In the genomic region with DNA sequence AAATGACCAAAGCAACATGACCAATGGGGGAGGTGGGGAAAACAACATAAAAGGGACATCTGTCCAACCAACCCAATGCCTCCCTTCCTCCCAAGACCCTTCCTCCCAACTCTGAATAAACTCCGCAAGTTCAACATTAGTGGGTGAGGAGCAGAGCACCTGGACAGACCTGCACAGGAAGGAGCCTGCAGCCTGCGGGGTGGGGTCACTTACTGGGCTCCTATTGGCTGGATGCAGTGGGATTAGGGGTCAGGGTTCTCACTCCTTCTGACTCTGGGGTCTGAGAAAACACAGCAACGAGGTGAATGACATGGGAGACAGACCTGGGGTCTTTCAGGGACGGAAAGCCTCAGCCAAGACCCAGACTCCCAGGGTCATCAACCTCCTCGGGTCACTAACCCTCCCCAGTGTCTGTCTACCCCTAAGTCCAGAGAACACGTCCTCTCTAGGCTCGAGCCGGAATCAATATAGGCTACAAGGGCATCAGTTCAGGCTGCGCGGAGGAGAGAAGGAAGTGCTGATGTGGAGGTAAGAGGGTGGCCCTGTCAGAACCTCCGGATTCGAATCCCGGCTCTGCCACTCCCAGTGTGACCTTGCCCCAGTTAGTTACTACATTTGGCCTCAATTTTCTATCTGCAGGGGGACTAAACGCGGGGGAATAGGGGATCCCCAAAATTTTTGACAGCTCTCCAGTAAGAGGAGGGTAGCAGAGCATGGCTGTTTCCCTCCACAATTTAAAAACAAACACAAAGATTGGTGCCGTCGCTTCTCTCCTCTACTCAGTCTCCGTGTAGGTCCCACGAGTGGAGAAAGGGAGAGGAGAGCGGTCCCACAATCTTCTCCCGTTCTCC, we compare ENCODE assay signal across 9 cellular contexts. TPM values are rescaled to one million over a fixed set of nuclear protein-coding genes. Genes with fewer than 3 reads are reported as not detected.
A peak's percentile ranks its signal among the peaks of the same experiment; 100 is the strongest.
DNase-seq lines count a peak whose midpoint lies in the region; ATAC-seq and TF ChIP-seq lines count a peak whose summit lies in the region.
"Had no signal": no experiment of that assay in that cellular context is flagged by ENCODE, and none has a peak within 500 bp of the region (broad histone marks: within the 10 kb centered on the region; RNA-seq: fewer than 3 reads in every experiment).

No MANE protein-coding gene starts in this region.

- H3K9me3 Mint-ChIP-seq in activated naive CD4-positive, alpha-beta T cell treated with anti-CD3 and anti-CD28 coated beads for 36 hours = no peaks in the 10 kb centered on the region
- H3K9me3 Mint-ChIP-seq in mesothelial cell of epicardium = no peaks in the 10 kb centered on the region

- CTCF ChIA-PET in activated naive CD4-positive, alpha-beta T cell treated with anti-CD3 and anti-CD28 coated beads for 36 hours (lab: Charles Lee) = interaction anchor here (1.0 to 2.2 kb wide), 5 partner anchors 9 to 80 kb away, joined by 4 to 21 read pairs (median 7); no protein-coding TSS in a partner anchor

- intact Hi-C loops in activated naive CD4-positive, alpha-beta T cell treated with anti-CD3 and anti-CD28 coated beads for 36 hours (cut with micrococcal nuclease) = no loop called here
- intact Hi-C loops in aorta (cut with DNase I) = no loop called here

- 27 to 31% methylated on average over 21 of the region's 21 CpGs for whole genome bisulfite sequencing in aorta, 2 donors

- H3K27ac Mint-ChIP-seq in activated naive CD4-positive, alpha-beta T cell treated with anti-CD3 and anti-CD28 coated beads for 36 hours = no peak overlapping the region
- peak overlapping the region; percentile 79 for H3K27ac Mint-ChIP-seq in mesothelial cell of epicardium

- TF ChIP-seq CTCF in mesothelial cell of epicardium (IDR thresholded peaks at IDR 0.05; ENCODE audit: unreplicated experiment) = no peak

- H3K4me3 Mint-ChIP-seq in activated naive CD4-positive, alpha-beta T cell treated with anti-CD3 and anti-CD28 coated beads for 36 hours = peak overlapping the region; percentile 72
- peak overlapping the region; percentile 90 for H3K4me3 Mint-ChIP-seq in mesothelial cell of epicardium

- H3K36me3 Mint-ChIP-seq in activated naive CD4-positive, alpha-beta T cell treated with anti-CD3 and anti-CD28 coated beads for 36 hours (ENCODE audit: low read depth) = no peaks in the 10 kb centered on the region
- H3K36me3 Mint-ChIP-seq in mesothelial cell of epicardium = peaks cover 20% of the 10 kb centered on the region

- no peaks in the 10 kb centered on the region for H3K9me3 ChIP-seq in aorta (ENCODE audit: control insufficient read depth, low read length)

- no peaks in the 10 kb centered on the region for H3K27me3 Mint-ChIP-seq in activated naive CD4-positive, alpha-beta T cell treated with anti-CD3 and anti-CD28 coated beads for 36 hours (ENCODE audit: low read depth)
- no peaks in the 10 kb centered on the region for H3K27me3 Mint-ChIP-seq in mesothelial cell of epicardium (ENCODE audit: low read depth)

- H3K36me3 ChIP-seq in aorta (ENCODE audit: control insufficient read depth in 1 of 2, insufficient read depth in 2 of 2, low read length in 1 of 2) = peaks cover 0 to 5% of the 10 kb centered on the region in 2 donors

- DNase-seq in activated naive CD4-positive, alpha-beta T cell treated with anti-CD3 and anti-CD28 coated beads for 36 hours = peak; percentile 37
- no peak for DNase-seq in activated naive CD4-positive, alpha-beta T cell treated with Interleukin-2 at 50 U/mL for 16 hours
- DNase-seq in mesothelial cell of epicardium (ENCODE audit: low spot score in 2 of 2, unreplicated experiment in 2 of 2) (no peak), aorta (no peak)

- H3K4me3 ChIP-seq in aorta (ENCODE audit: low read length in 2 of 2) = peak overlapping the region; percentile 42 to 63

- peak overlapping the region; percentile 96 for H3K27ac ChIP-seq in cingulate gyrus (ENCODE audit: low read depth, low read length)
- peak overlapping the region in 1 of 2 donors; percentile 49 for H3K27ac ChIP-seq in aorta (ENCODE audit: low read depth in 1 of 2, low read length in 2 of 2)

- peaks cover 0 to 3% of the 10 kb centered on the region in 2 donors for H3K4me1 ChIP-seq in aorta (ENCODE audit: control insufficient read depth in 1 of 2, insufficient read depth in 2 of 2, low read length in 2 of 2)

- no peaks in the 10 kb centered on the region for H3K27me3 ChIP-seq in aorta (ENCODE audit: control insufficient read depth in 1 of 2, insufficient read depth in 2 of 2, low read length in 1 of 2)

- peaks cover 10% of the 10 kb centered on the region for H3K4me1 Mint-ChIP-seq in activated naive CD4-positive, alpha-beta T cell treated with anti-CD3 and anti-CD28 coated beads for 36 hours (ENCODE audit: low read depth)
- H3K4me1 Mint-ChIP-seq in mesothelial cell of epicardium = peaks cover 48% of the 10 kb centered on the region

- ATAC-seq in aorta (ENCODE audit: low FRiP score) (no peak), GM18868 (IDR thresholded peaks at IDR 0.05; ENCODE audit: unreplicated experiment) (no peak), HG02588 (IDR thresholded peaks at IDR 0.05; ENCODE audit: unreplicated experiment) (no peak), GM18867 (IDR thresholded peaks at IDR 0.05; ENCODE audit: unreplicated experiment) (no peak)

RNA-seq across cellular contexts. Expression of gene NDRG2, which starts 0.8 kb away (rescaled TPM):
- total RNA-seq in activated naive CD4-positive, alpha-beta T cell treated with anti-CD3 and anti-CD28 coated beads for 36 hours = 1 to 10 TPM; 8.4 to 8.8 TPM
- total RNA-seq in mesothelial cell of epicardium (104 to 105 TPM (median 104 TPM) in 3 replicates), aorta (100 to 1,000 TPM in 1 of 2 donors, 10 to 100 TPM in 1; 68.7 to 107 TPM)
- 100 to 1,000 TPM in 1 of 2 donors, 10 to 100 TPM in 1; 83.6 to 196 TPM for polyA plus RNA-seq in aorta

RNA-seq across cellular contexts. Expression of gene TPPP2, which starts 6.0 kb away (rescaled TPM):
- total RNA-seq in activated naive CD4-positive, alpha-beta T cell treated with anti-CD3 and anti-CD28 coated beads for 36 hours = not detected
- total RNA-seq in mesothelial cell of epicardium = 0.47 to 0.58 TPM in 2 of 3 replicates, not detected in the other
- not detected for total RNA-seq in aorta
- not detected for polyA plus RNA-seq in aorta
- total RNA-seq: renal cortical epithelial cell had no signal

RNA-seq across cellular contexts. Expression of gene RNASE13, which starts 10.6 kb away (rescaled TPM):
- not detected for total RNA-seq in activated naive CD4-positive, alpha-beta T cell treated with anti-CD3 and anti-CD28 coated beads for 36 hours
- total RNA-seq in mesothelial cell of epicardium (0.14 TPM in 1 of 3 replicates, not detected in the others), aorta (not detected)
- under 1 TPM in 1 of 2 donors, not detected in 1; 0.18 TPM for polyA plus RNA-seq in aorta
- total RNA-seq: renal cortical epithelial cell had no signal

RNA-seq across cellular contexts. Expression of gene RNASE7, which starts 18.1 kb away (rescaled TPM):
- not detected for total RNA-seq in activated naive CD4-positive, alpha-beta T cell treated with anti-CD3 and anti-CD28 coated beads for 36 hours
- total RNA-seq in mesothelial cell of epicardium (0.29 to 0.66 TPM (median 0.34 TPM) in 3 replicates), aorta (not detected)
- polyA plus RNA-seq in aorta = not detected
- total RNA-seq: renal cortical epithelial cell had no signal

RNA-seq across cellular contexts. Expression of gene SLC39A2, which starts 24.9 kb away (rescaled TPM):
- not detected for total RNA-seq in activated naive CD4-positive, alpha-beta T cell treated with anti-CD3 and anti-CD28 coated beads for 36 hours
- 2.7 to 3.3 TPM (median 3.1 TPM) in 3 replicates for total RNA-seq in mesothelial cell of epicardium
- total RNA-seq in aorta = not detected
- polyA plus RNA-seq in aorta = not detected
- total RNA-seq: renal cortical epithelial cell had no signal

Comparison
In these comparisons a context has a peak if more than half of its experiments do, and no peak if none do; other contexts are left out.
1. RNA of gene NDRG2, which starts 0.8 kb away (total RNA-seq): 68.7 to 107 TPM in aorta and 104 to 105 TPM in mesothelial cell of epicardium; 8.4 to 8.8 TPM in activated naive CD4-positive, alpha-beta T cell treated with anti-CD3 and anti-CD28 coated beads for 36 hours; every median in the first group is over 4 times any median in the second.